ENCODE assay signal across 12 cellular contexts in genomic region chr16:64823676-64824075, GRCh38.
DNase-seq lines count a peak whose midpoint lies in the region; ATAC-seq and TF ChIP-seq lines count a peak whose summit lies in the region.
"Had no signal": no experiment of that assay in that cellular context is flagged by ENCODE, and none has a peak within 500 bp of the region (broad histone marks: within the 10 kb centered on the region; RNA-seq: fewer than 3 reads in every experiment).

No MANE protein-coding gene starts in this region.

- no peak overlapping the region for H3K4me3 ChIP-seq in neural progenitor cell

- TF ChIP-seq CTCF in neural progenitor cell (IDR thresholded peaks at IDR 0.05) = no peak

- H3K27me3 Mint-ChIP-seq in neural progenitor cell (ENCODE audit: insufficient read depth, low read depth) = no peaks in the 10 kb centered on the region
- H3K27me3 Mint-ChIP-seq: CD4-positive, alpha-beta memory T cell had no signal

- H4K20me1 ChIP-seq in neural progenitor cell (ENCODE audit: low read depth) = no peaks in the 10 kb centered on the region

- no peaks in the 10 kb centered on the region for H3K4me1 ChIP-seq in neural progenitor cell
- H3K4me1 ChIP-seq: BE2C had no signal

- H3K27me3 ChIP-seq in neural progenitor cell = no peaks in the 10 kb centered on the region
- H3K27me3 ChIP-seq: BE2C had no signal

- no peak overlapping the region for H3K27ac ChIP-seq in neural progenitor cell
- H3K27ac ChIP-seq: C4-2B had no signal

- H3K27ac Mint-ChIP-seq in neural progenitor cell = no peak overlapping the region
- H3K27ac Mint-ChIP-seq: CD4-positive, alpha-beta memory T cell had no signal

- H3F3A ChIP-seq in neural progenitor cell (ENCODE audit: low read depth) = no peaks in the 10 kb centered on the region

- DNase-seq in DMS 273 treated with DMSO at 0.1 percent for 48 hours (lab: John Stamatoyannopoulos, UW) = peak; percentile 60
- DNase-seq in NCI-H1694 treated with DMSO at 0.1 percent for 48 hours (lab: John Stamatoyannopoulos, UW) = peak; percentile 93
- DNase-seq in NCI-H69 (lab: John Stamatoyannopoulos, UW) = peak; percentile 23
- DNase-seq in iPS DF 19.7 (ENCODE audit: low read depth, low spot score) = peak; percentile 1
- no peak for DNase-seq in NCI-H1930 (lab: John Stamatoyannopoulos, UW)
- no peak for DNase-seq in neural progenitor cell (ENCODE audit: low spot score)
- DNase-seq: BE2C; CD4-positive, alpha-beta memory T cell; DND-41; GDM1 had no signal

- H3K9me3 ChIP-seq in neural progenitor cell (ENCODE audit: low read depth) = no peaks in the 10 kb centered on the region
- H3K9me3 ChIP-seq: BE2C had no signal

- no peaks in the 10 kb centered on the region for H3K4me1 Mint-ChIP-seq in neural progenitor cell
- H3K4me1 Mint-ChIP-seq: CD4-positive, alpha-beta memory T cell had no signal

- H3K4me2 ChIP-seq in neural progenitor cell = no peak overlapping the region

- no peak for ATAC-seq in GM18907 (IDR thresholded peaks at IDR 0.05; ENCODE audit: unreplicated experiment)

- no peaks in the 10 kb centered on the region for H3K9me3 Mint-ChIP-seq in neural progenitor cell

- no peak overlapping the region for H3K9ac ChIP-seq in neural progenitor cell

- no peaks in the 10 kb centered on the region for H3K36me3 Mint-ChIP-seq in neural progenitor cell
- H3K36me3 Mint-ChIP-seq: CD4-positive, alpha-beta memory T cell had no signal

- H3K36me3 ChIP-seq in neural progenitor cell = no peaks in the 10 kb centered on the region
- H3K36me3 ChIP-seq: BE2C had no signal

- no peaks in the 10 kb centered on the region for H3K79me2 ChIP-seq in neural progenitor cell (ENCODE audit: low read depth)

- H2AFZ ChIP-seq in neural progenitor cell (replicated peaks) = no peak overlapping the region

- no peak overlapping the region for H3K4me3 Mint-ChIP-seq in neural progenitor cell
- H3K4me3 Mint-ChIP-seq: CD4-positive, alpha-beta memory T cell had no signal

Comparison
In these comparisons a context has a peak if more than half of its experiments do, and no peak if none do; other contexts are left out.
1. DNase-seq: peak in DMS 273 treated with DMSO at 0.1 percent for 48 hours (single experiment), NCI-H1694 treated with DMSO at 0.1 percent for 48 hours (single experiment), NCI-H69 (single experiment) and iPS DF 19.7 (single experiment); none in NCI-H1930 (0 of 2) and neural progenitor cell (single experiment).